12 cellular contexts compared by ENCODE assay signal in genomic region chr6:2770171-2770570, GRCh38. TPM values are rescaled to one million over a fixed set of nuclear protein-coding genes. Genes with fewer than 3 reads are reported as not detected.
A peak's percentile ranks its signal among the peaks of the same experiment; 100 is the strongest.
DNase-seq lines count a peak whose midpoint lies in the region; ATAC-seq and TF ChIP-seq lines count a peak whose summit lies in the region.
"Had no signal": no experiment of that assay in that cellular context is flagged by ENCODE, and none has a peak within 500 bp of the region (broad histone marks: within the 10 kb centered on the region; RNA-seq: fewer than 3 reads in every experiment).

No MANE protein-coding gene starts in this region.

- H2BK12ac ChIP-seq in H9 (ENCODE audit: insufficient read length, low read depth, low read length): no peak overlapping the region
- no peak overlapping the region for H2BK12ac ChIP-seq in trophoblast cell (ENCODE audit: low read length)

- no peak overlapping the region for H3K56ac ChIP-seq in H9 (ENCODE audit: insufficient read length, low read depth, low read length)

- ATAC-seq in Right ventricle myocardium inferior: peak; percentile 36
- no peak for ATAC-seq in GM21390 (IDR thresholded peaks at IDR 0.05; ENCODE audit: unreplicated experiment)
- ATAC-seq: natural killer cell treated with Interleukin-12 subunit alpha and Interleukin-12 subunit beta and Interleukin-15 and Interleukin-18, amount 100 ng/mL, for 72 hours had no signal

- H3K4me3 Mint-ChIP-seq in H9: peak overlapping the region; percentile 21 to 30; a peak in 2 of 5 replicates
- H3K4me3 Mint-ChIP-seq: activated CD4-positive, alpha-beta T cell treated with anti-CD3 and anti-CD28 coated beads, Interleukin-2, amount 10 ng/mL, durations not matched to agents 24 days and 14 days; activated naive CD4-positive, alpha-beta T cell treated with anti-CD3 and anti-CD28 coated beads, Interleukin-2, amount 10 ng/mL, durations not matched to agents 7 days and 5 days; natural killer cell treated with Interleukin-12 subunit alpha and Interleukin-12 subunit beta and Interleukin-15 and Interleukin-18, amount 100 ng/mL, for 72 hours had no signal

- no peak overlapping the region for H2BK120ac ChIP-seq in H9 (ENCODE audit: low read depth, low read length, poor library complexity, severe bottlenecking)
- H2BK120ac ChIP-seq in trophoblast cell (ENCODE audit: insufficient read depth, low read length, poor library complexity): no peak overlapping the region

- H3K79me1 ChIP-seq in H9 (ENCODE audit: insufficient read depth, low read depth, low read length, poor library complexity, severe bottlenecking) (peaks cover 5% of the 10 kb centered on the region), trophoblast cell (ENCODE audit: low read length) (peaks cover 12% of the 10 kb centered on the region)

- peak overlapping the region in 1 of 3 experiments; percentile 76; a peak in 1 of 7 replicates for H3K27ac Mint-ChIP-seq in H9
- H3K27ac Mint-ChIP-seq: activated CD4-positive, alpha-beta T cell treated with anti-CD3 and anti-CD28 coated beads, Interleukin-2, amount 10 ng/mL, durations not matched to agents 24 days and 14 days; activated naive CD4-positive, alpha-beta T cell treated with anti-CD3 and anti-CD28 coated beads, Interleukin-2, amount 10 ng/mL, durations not matched to agents 7 days and 5 days; natural killer cell treated with Interleukin-12 subunit alpha and Interleukin-12 subunit beta and Interleukin-15 and Interleukin-18, amount 100 ng/mL, for 72 hours had no signal

- WGBS in H9 (ENCODE audit: extremely low coverage, insufficient read length, low lambda C conversion rate): no CpG with 5 or more reads among the region's 13 CpGs
- no CpG with 5 or more reads among the region's 13 CpGs for WGBS in trophoblast cell (ENCODE audit: extremely low coverage, insufficient coverage, insufficient read length)

- TF ChIP-seq CTCF in H9 (conservative IDR thresholded peaks at IDR 0.05): no peak

- peaks cover 3% of the 10 kb centered on the region for H3K23me2 ChIP-seq in H9 (ENCODE audit: insufficient read length, low read depth, low read length, poor library complexity, severe bottlenecking)

- H2BK5ac ChIP-seq in H9 (ENCODE audit: insufficient read length, low read length): no peak overlapping the region
- H2BK5ac ChIP-seq in trophoblast cell (ENCODE audit: low read depth, low read length, poor library complexity): no peak overlapping the region

- H3K27me3 ChIP-seq in H9 (ENCODE audit: insufficient read depth, low read length) (no peaks in the 10 kb centered on the region), trophoblast cell (ENCODE audit: insufficient read depth, low read length) (no peaks in the 10 kb centered on the region)

- H4K20me1 ChIP-seq in H9 (ENCODE audit: control insufficient read depth, insufficient read depth, insufficient read length): no peaks in the 10 kb centered on the region

- peaks cover 24% of the 10 kb centered on the region; the same call in 1 of the 2 replicates for H3K79me2 ChIP-seq in H9 (ENCODE audit: insufficient read depth, low read length)
- peaks cover 16% of the 10 kb centered on the region for H3K79me2 ChIP-seq in trophoblast cell (ENCODE audit: control insufficient read depth, insufficient read depth, low read length, poor library complexity)

- H2BK20ac ChIP-seq in H9 (ENCODE audit: low read depth, low read length, poor library complexity, severe bottlenecking): no peak overlapping the region

- H2BK15ac ChIP-seq in H9 (ENCODE audit: low read depth, low read length): no peak overlapping the region

- H3K18ac ChIP-seq in H9 (ENCODE audit: insufficient read length, low read depth, low read length): no peak overlapping the region
- H3K18ac ChIP-seq in trophoblast cell (ENCODE audit: low read length): peak overlapping the region; percentile 49

- H3K9me3 ChIP-seq in H9 (ENCODE audit: control insufficient read depth, low read depth, low read length): no peaks in the 10 kb centered on the region
- no peaks in the 10 kb centered on the region for H3K9me3 ChIP-seq in trophoblast cell (ENCODE audit: insufficient read depth, low read depth, low read length)

- H4K12ac ChIP-seq in trophoblast cell (ENCODE audit: low read depth, low read length): no peak overlapping the region

- H4K5ac ChIP-seq in H9 (ENCODE audit: insufficient read length, low read depth, low read length): no peak overlapping the region

- H3K4me3 ChIP-seq in trophoblast cell (ENCODE audit: low read depth, low read length): no peak overlapping the region

- no peaks in the 10 kb centered on the region for H3K27me3 Mint-ChIP-seq in H9 (ENCODE audit: low read depth)
- H3K27me3 Mint-ChIP-seq: activated CD4-positive, alpha-beta T cell treated with anti-CD3 and anti-CD28 coated beads, Interleukin-2, amount 10 ng/mL, durations not matched to agents 24 days and 14 days; activated naive CD4-positive, alpha-beta T cell treated with anti-CD3 and anti-CD28 coated beads, Interleukin-2, amount 10 ng/mL, durations not matched to agents 7 days and 5 days; natural killer cell treated with Interleukin-12 subunit alpha and Interleukin-12 subunit beta and Interleukin-15 and Interleukin-18, amount 100 ng/mL, for 72 hours had no signal

- H3K4me1 Mint-ChIP-seq in H9: peaks cover 37 to 39% of the 10 kb centered on the region in 2 experiments

- no peaks in the 10 kb centered on the region; a peak in 1 of 5 replicates for H3K9me3 Mint-ChIP-seq in H9
- H3K9me3 Mint-ChIP-seq: activated CD4-positive, alpha-beta T cell treated with anti-CD3 and anti-CD28 coated beads, Interleukin-2, amount 10 ng/mL, durations not matched to agents 24 days and 14 days; activated naive CD4-positive, alpha-beta T cell treated with anti-CD3 and anti-CD28 coated beads, Interleukin-2, amount 10 ng/mL, durations not matched to agents 7 days and 5 days; natural killer cell treated with Interleukin-12 subunit alpha and Interleukin-12 subunit beta and Interleukin-15 and Interleukin-18, amount 100 ng/mL, for 72 hours had no signal

- H4K91ac ChIP-seq in H9 (ENCODE audit: insufficient read length, low read depth, low read length) (no peak overlapping the region), trophoblast cell (ENCODE audit: low read depth, low read length) (no peak overlapping the region)

- H3K4me2 ChIP-seq in H9 (ENCODE audit: insufficient read depth, insufficient read length, low read length) (no peak overlapping the region), trophoblast cell (ENCODE audit: low read length) (no peak overlapping the region)
- H3K4me2 ChIP-seq: KMS-11 had no signal

- H3K36me3 Mint-ChIP-seq in H9 (ENCODE audit: insufficient read depth in 1 of 3, low read depth in 3 of 3): peaks cover 14 to 30% (median 16%) of the 10 kb centered on the region in 3 experiments

- no peak overlapping the region for H2AFZ ChIP-seq in H9 (ENCODE audit: low read length)
- H2AFZ ChIP-seq in trophoblast cell (ENCODE audit: insufficient read depth, low read length, poor library complexity): no peak overlapping the region

- H3K4me1 ChIP-seq in H9 (ENCODE audit: insufficient read depth, low read length): peaks cover 3% of the 10 kb centered on the region; the same call in 1 of the 2 replicates
- H3K4me1 ChIP-seq in trophoblast cell (ENCODE audit: control insufficient read depth in 1 of 2, insufficient read depth in 2 of 2, low read length in 2 of 2): peaks cover 7 to 8% of the 10 kb centered on the region in 2 experiments

- H3K27ac ChIP-seq in H9 (ENCODE audit: insufficient read length, low read depth, low read length) (no peak overlapping the region), trophoblast cell (ENCODE audit: low read depth, low read length) (no peak overlapping the region)
- H3K27ac ChIP-seq: KMS-11 had no signal

- intact Hi-C loops in Right ventricle myocardium inferior (cut with DNase I): no loop called here

- no peak overlapping the region for H3K14ac ChIP-seq in H9 (ENCODE audit: insufficient read depth, low read length)
- H3K14ac ChIP-seq in trophoblast cell (ENCODE audit: low read length): no peak overlapping the region

- DNase-seq in H9 (no peak), OCI-M1 (lab: John Stamatoyannopoulos, UW) (peak; percentile 69), Right ventricle myocardium inferior (ENCODE audit: missing footprints) (peak; percentile 84), trophoblast cell (no peak), AG08395 (ENCODE audit: low spot score) (no peak), H4 (ENCODE audit: low spot score) (no peak)
- DNase-seq: activated CD4-positive, alpha-beta T cell treated with anti-CD3 and anti-CD28 coated beads, Interleukin-2, amount 10 ng/mL, durations not matched to agents 24 days and 14 days; activated naive CD4-positive, alpha-beta T cell treated with anti-CD3 and anti-CD28 coated beads, Interleukin-2, amount 10 ng/mL, durations not matched to agents 7 days and 5 days; effector memory CD4-positive, alpha-beta T cell had no signal

- peaks cover 6 to 16% of the 10 kb centered on the region in 2 experiments for H3K36me3 ChIP-seq in trophoblast cell (ENCODE audit: control insufficient read depth in 1 of 2, insufficient read depth in 2 of 2, low read length in 2 of 2)

- no peak overlapping the region for H3K9ac ChIP-seq in H9 (ENCODE audit: extremely low read depth, insufficient read length, low read length)
- H3K9ac ChIP-seq in trophoblast cell (ENCODE audit: low read length): no peak overlapping the region
- H3K9ac ChIP-seq: KMS-11 had no signal

- H3K4ac ChIP-seq in H9 (ENCODE audit: low read depth, low read length) (no peak overlapping the region), trophoblast cell (ENCODE audit: low read depth, low read length) (peak overlapping the region; percentile 58)

- H3K23ac ChIP-seq in H9 (ENCODE audit: insufficient read length, low read depth, low read length): no peak overlapping the region
- H3K23ac ChIP-seq in trophoblast cell (ENCODE audit: low read length): no peak overlapping the region

- H4K8ac ChIP-seq in H9 (replicated peaks; ENCODE audit: insufficient read length, low read depth, low read length) (no peak overlapping the region), trophoblast cell (ENCODE audit: low read depth, low read length) (no peak overlapping the region)

- no peak overlapping the region for H2AK5ac ChIP-seq in H9 (ENCODE audit: insufficient read length, low read length)
- H2AK5ac ChIP-seq in trophoblast cell (ENCODE audit: low read length): no peak overlapping the region

- H3T11ph ChIP-seq in H9 (ENCODE audit: low read length): no peak overlapping the region

RNA-seq across cellular contexts. Expression of gene WRNIP1, which starts 5.0 kb away (rescaled TPM):
- total RNA-seq in H9 (2021): 38.1 and 40.0 TPM in 2 replicates
- total RNA-seq in Right ventricle myocardium inferior: 40.8 TPM
- 27.7 and 28.1 TPM in 2 replicates for polyA plus RNA-seq in trophoblast cell (2013)
- total RNA-seq in H4 (2014; rRNA removed; shearing (Covaris generic)): 63.4 and 69.0 TPM in 2 replicates

RNA-seq across cellular contexts. Expression of gene MYLK4, which starts 19.4 kb away (rescaled TPM):
- total RNA-seq in H9 (2021) (0.28 and 0.44 TPM in 2 replicates), Right ventricle myocardium inferior (2.0 TPM)
- 0.27 and 0.28 TPM in 2 replicates for polyA plus RNA-seq in trophoblast cell (2013)
- 0.10 and 0.48 TPM in 2 replicates for total RNA-seq in H4 (2014; rRNA removed; shearing (Covaris generic))

Comparison
In these comparisons a context has a peak if more than half of its experiments do, and no peak if none do; other contexts are left out.
1. DNase-seq: peak in OCI-M1 (single experiment) and Right ventricle myocardium inferior (single experiment); none in H9 (single experiment), trophoblast cell (0 of 2), AG08395 (single experiment) and H4 (single experiment).